In the genomic region with DNA sequence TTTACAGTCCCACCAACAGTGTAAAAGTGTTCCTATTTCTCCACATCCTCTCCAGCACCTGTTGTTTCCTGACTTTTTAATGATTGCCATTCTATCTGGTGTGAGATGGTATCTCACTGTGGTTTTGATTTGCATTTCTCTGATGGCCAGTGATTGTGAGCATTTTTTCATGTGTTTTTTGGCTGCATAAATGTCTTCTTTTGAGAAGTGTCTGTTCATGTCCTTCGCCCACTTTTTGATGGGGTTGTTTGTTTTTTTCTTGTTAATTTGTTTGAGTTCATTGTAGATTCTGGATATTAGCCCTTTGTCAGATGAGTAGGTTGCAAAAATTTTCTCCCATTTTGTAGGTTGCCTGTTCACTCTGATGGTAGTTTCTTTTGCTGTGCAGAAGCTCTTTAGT, we compare ENCODE assay signal across 7 cellular contexts.
DNase-seq lines count a peak whose midpoint lies in the region; ATAC-seq and TF ChIP-seq lines count a peak whose summit lies in the region.
"Not testable (repeated sequence)": the region's sequence is repeated elsewhere in the genome, so short reads cannot be mapped to it uniquely, and the experiment has no call there.

No MANE protein-coding gene starts in this region.

- TF ChIP-seq CTCF in OCI-LY3 (IDR thresholded peaks at IDR 0.05; ENCODE audit: low read depth, low read length); activated CD8-positive, alpha-beta T cell treated with anti-CD3 and anti-CD28 coated beads for 36 hours (IDR thresholded peaks at IDR 0.05): not testable (repeated sequence)

- DNase-seq in T-helper 2 cell treated with Interferon-gamma antibody and Interleukin-4, amounts not matched to agents 5 μg/mL and 100 μg/mL, for 36 hours (ENCODE audit: low spot score); activated CD4-positive, alpha-beta T cell treated with anti-CD3 and anti-CD28 coated beads, Interleukin-2, amount 10 ng/mL, durations not matched to agents 24 days and 14 days; activated CD8-positive, alpha-beta T cell treated with anti-CD3 and anti-CD28 coated beads for 36 hours; activated T-cell treated with anti-CD3 and anti-CD28 coated beads, Interleukin-2, amount 50 U/mL, for 72 hours; activated naive CD8-positive, alpha-beta T cell treated with anti-CD3 and anti-CD28 coated beads for 36 hours: not testable (repeated sequence)

- CTCF ChIA-PET in activated CD8-positive, alpha-beta T cell treated with anti-CD3 and anti-CD28 coated beads for 36 hours (lab: Charles Lee) = interaction anchor here (1.3 kb wide), 1 partner anchor 9 kb away, joined by 4 read pairs; no protein-coding TSS in a partner anchor

- intact Hi-C loops in activated CD4-positive, alpha-beta T cell treated with anti-CD3 and anti-CD28 coated beads, Interleukin-2, amount 10 ng/mL, durations not matched to agents 24 days and 14 days (cut with micrococcal nuclease) = loop anchor here (1.0 kb wide), 1 partner anchor 36 kb away; no protein-coding TSS in a partner anchor
- intact Hi-C loops in activated CD8-positive, alpha-beta T cell treated with anti-CD3 and anti-CD28 coated beads for 36 hours (cut with micrococcal nuclease) = not testable (repeated sequence)

- not testable (repeated sequence) for H3K9me3 ChIP-seq in OCI-LY3 (ENCODE audit: insufficient read depth, low read length)

- H3K27me3 ChIP-seq in OCI-LY3 (ENCODE audit: low read depth, low read length) = not testable (repeated sequence)

- peaks cover 48% of the 10 kb centered on the region for H3K4me1 ChIP-seq in OCI-LY3 (ENCODE audit: low read length)

- H3K36me3 ChIP-seq in OCI-LY3 (replicated peaks; ENCODE audit: low read depth, low read length) = peaks cover 28% of the 10 kb centered on the region

- peak overlapping the region; percentile 30 for H3K4me2 ChIP-seq in OCI-LY3 (ENCODE audit: low read length)

- H3K4me3 ChIP-seq in OCI-LY3 (ENCODE audit: low read length) = not testable (repeated sequence)

- H3K79me2 ChIP-seq in OCI-LY3 (ENCODE audit: low read length) = not testable (repeated sequence)

- POLR2A ChIA-PET in activated CD8-positive, alpha-beta T cell treated with anti-CD3 and anti-CD28 coated beads for 36 hours (lab: Charles Lee) = interaction anchor here (1.1 kb wide), 1 partner anchor 16 kb away, joined by 4 read pairs; no protein-coding TSS in a partner anchor

- H3K4me1 Mint-ChIP-seq in T-helper 2 cell treated with Interferon-gamma antibody and Interleukin-4, amounts not matched to agents 5 μg/mL and 100 μg/mL, for 36 hours (ENCODE audit: low read depth) = peaks cover 21% of the 10 kb centered on the region
- peaks cover 39% of the 10 kb centered on the region for H3K4me1 Mint-ChIP-seq in activated CD4-positive, alpha-beta T cell treated with anti-CD3 and anti-CD28 coated beads, Interleukin-2, amount 10 ng/mL, durations not matched to agents 24 days and 14 days
- peaks cover 44% of the 10 kb centered on the region for H3K4me1 Mint-ChIP-seq in activated CD8-positive, alpha-beta T cell treated with anti-CD3 and anti-CD28 coated beads for 36 hours (ENCODE audit: low read depth)
- peaks cover 57% of the 10 kb centered on the region for H3K4me1 Mint-ChIP-seq in activated T-cell treated with anti-CD3 and anti-CD28 coated beads, Interleukin-2, amount 50 U/mL, for 72 hours (ENCODE audit: low read depth)
- peaks cover 39% of the 10 kb centered on the region for H3K4me1 Mint-ChIP-seq in activated naive CD8-positive, alpha-beta T cell treated with anti-CD3 and anti-CD28 coated beads for 36 hours
- H3K4me1 Mint-ChIP-seq in stimulated activated memory B cell treated with anti-CD40 and anti-IgM and Interleukin-4, amounts not matched to agents 10 μg/mL and 1 μg/mL and 100 μg/mL, for 72 hours = peaks cover 42% of the 10 kb centered on the region

- H2AFZ ChIP-seq in OCI-LY3 (ENCODE audit: low read depth, low read length) = not testable (repeated sequence)

- H3K27ac ChIP-seq in OCI-LY3 (ENCODE audit: low read length) = peak overlapping the region; percentile 87

- H3K4me3 Mint-ChIP-seq in T-helper 2 cell treated with Interferon-gamma antibody and Interleukin-4, amounts not matched to agents 5 μg/mL and 100 μg/mL, for 36 hours = peak overlapping the region; percentile 47
- not testable (repeated sequence) for H3K4me3 Mint-ChIP-seq in activated CD4-positive, alpha-beta T cell treated with anti-CD3 and anti-CD28 coated beads, Interleukin-2, amount 10 ng/mL, durations not matched to agents 24 days and 14 days; activated CD8-positive, alpha-beta T cell treated with anti-CD3 and anti-CD28 coated beads for 36 hours; activated naive CD8-positive, alpha-beta T cell treated with anti-CD3 and anti-CD28 coated beads for 36 hours; stimulated activated memory B cell treated with anti-CD40 and anti-IgM and Interleukin-4, amounts not matched to agents 10 μg/mL and 1 μg/mL and 100 μg/mL, for 72 hours
- peak overlapping the region; percentile 15 to 28 for H3K4me3 Mint-ChIP-seq in activated T-cell treated with anti-CD3 and anti-CD28 coated beads, Interleukin-2, amount 50 U/mL, for 72 hours

- not testable (repeated sequence) for H3K9me3 Mint-ChIP-seq in T-helper 2 cell treated with Interferon-gamma antibody and Interleukin-4, amounts not matched to agents 5 μg/mL and 100 μg/mL, for 36 hours; activated CD4-positive, alpha-beta T cell treated with anti-CD3 and anti-CD28 coated beads, Interleukin-2, amount 10 ng/mL, durations not matched to agents 24 days and 14 days; activated CD8-positive, alpha-beta T cell treated with anti-CD3 and anti-CD28 coated beads for 36 hours; activated T-cell treated with anti-CD3 and anti-CD28 coated beads, Interleukin-2, amount 50 U/mL, for 72 hours; activated naive CD8-positive, alpha-beta T cell treated with anti-CD3 and anti-CD28 coated beads for 36 hours; stimulated activated memory B cell treated with anti-CD40 and anti-IgM and Interleukin-4, amounts not matched to agents 10 μg/mL and 1 μg/mL and 100 μg/mL, for 72 hours

- not testable (repeated sequence) for H3K36me3 Mint-ChIP-seq in T-helper 2 cell treated with Interferon-gamma antibody and Interleukin-4, amounts not matched to agents 5 μg/mL and 100 μg/mL, for 36 hours (ENCODE audit: low read depth)
- peaks cover 33% of the 10 kb centered on the region for H3K36me3 Mint-ChIP-seq in activated CD4-positive, alpha-beta T cell treated with anti-CD3 and anti-CD28 coated beads, Interleukin-2, amount 10 ng/mL, durations not matched to agents 24 days and 14 days (ENCODE audit: low read depth)
- peaks cover 53% of the 10 kb centered on the region for H3K36me3 Mint-ChIP-seq in activated CD8-positive, alpha-beta T cell treated with anti-CD3 and anti-CD28 coated beads for 36 hours (ENCODE audit: low read depth)
- peaks cover 10 to 34% of the 10 kb centered on the region in 2 donors for H3K36me3 Mint-ChIP-seq in activated T-cell treated with anti-CD3 and anti-CD28 coated beads, Interleukin-2, amount 50 U/mL, for 72 hours (ENCODE audit: insufficient read depth in 2 of 2)
- H3K36me3 Mint-ChIP-seq in activated naive CD8-positive, alpha-beta T cell treated with anti-CD3 and anti-CD28 coated beads for 36 hours = peaks cover 56% of the 10 kb centered on the region
- H3K36me3 Mint-ChIP-seq in stimulated activated memory B cell treated with anti-CD40 and anti-IgM and Interleukin-4, amounts not matched to agents 10 μg/mL and 1 μg/mL and 100 μg/mL, for 72 hours = peaks cover 49% of the 10 kb centered on the region

- not testable (repeated sequence) for H4K20me1 ChIP-seq in OCI-LY3 (ENCODE audit: insufficient read depth, low read length)

- not testable (repeated sequence) for H3K27ac Mint-ChIP-seq in T-helper 2 cell treated with Interferon-gamma antibody and Interleukin-4, amounts not matched to agents 5 μg/mL and 100 μg/mL, for 36 hours
- peak overlapping the region; percentile 37 for H3K27ac Mint-ChIP-seq in activated CD4-positive, alpha-beta T cell treated with anti-CD3 and anti-CD28 coated beads, Interleukin-2, amount 10 ng/mL, durations not matched to agents 24 days and 14 days
- peak overlapping the region; percentile 75 for H3K27ac Mint-ChIP-seq in activated CD8-positive, alpha-beta T cell treated with anti-CD3 and anti-CD28 coated beads for 36 hours
- peak overlapping the region; percentile 24 for H3K27ac Mint-ChIP-seq in activated T-cell treated with anti-CD3 and anti-CD28 coated beads, Interleukin-2, amount 50 U/mL, for 72 hours
- H3K27ac Mint-ChIP-seq in activated naive CD8-positive, alpha-beta T cell treated with anti-CD3 and anti-CD28 coated beads for 36 hours = peak overlapping the region; percentile 7
- H3K27ac Mint-ChIP-seq in stimulated activated memory B cell treated with anti-CD40 and anti-IgM and Interleukin-4, amounts not matched to agents 10 μg/mL and 1 μg/mL and 100 μg/mL, for 72 hours = peak overlapping the region; percentile 56

- not testable (repeated sequence) for ATAC-seq in activated CD8-positive, alpha-beta T cell treated with anti-CD3 and anti-CD28 coated beads for 36 hours; activated T-cell treated with anti-CD3 and anti-CD28 coated beads, Interleukin-2, amount 50 U/mL, for 72 hours (replicated peaks in 1 of 2); stimulated activated memory B cell treated with anti-CD40 and anti-IgM and Interleukin-4, amounts not matched to agents 10 μg/mL and 1 μg/mL and 100 μg/mL, for 72 hours

- H3K27me3 Mint-ChIP-seq in T-helper 2 cell treated with Interferon-gamma antibody and Interleukin-4, amounts not matched to agents 5 μg/mL and 100 μg/mL, for 36 hours (ENCODE audit: low read depth); activated CD4-positive, alpha-beta T cell treated with anti-CD3 and anti-CD28 coated beads, Interleukin-2, amount 10 ng/mL, durations not matched to agents 24 days and 14 days; activated CD8-positive, alpha-beta T cell treated with anti-CD3 and anti-CD28 coated beads for 36 hours; activated T-cell treated with anti-CD3 and anti-CD28 coated beads, Interleukin-2, amount 50 U/mL, for 72 hours (ENCODE audit: low read depth); activated naive CD8-positive, alpha-beta T cell treated with anti-CD3 and anti-CD28 coated beads for 36 hours; stimulated activated memory B cell treated with anti-CD40 and anti-IgM and Interleukin-4, amounts not matched to agents 10 μg/mL and 1 μg/mL and 100 μg/mL, for 72 hours: not testable (repeated sequence)

- not testable (repeated sequence) for H3K9ac ChIP-seq in OCI-LY3 (ENCODE audit: low read length)
